In the genomic region with DNA sequence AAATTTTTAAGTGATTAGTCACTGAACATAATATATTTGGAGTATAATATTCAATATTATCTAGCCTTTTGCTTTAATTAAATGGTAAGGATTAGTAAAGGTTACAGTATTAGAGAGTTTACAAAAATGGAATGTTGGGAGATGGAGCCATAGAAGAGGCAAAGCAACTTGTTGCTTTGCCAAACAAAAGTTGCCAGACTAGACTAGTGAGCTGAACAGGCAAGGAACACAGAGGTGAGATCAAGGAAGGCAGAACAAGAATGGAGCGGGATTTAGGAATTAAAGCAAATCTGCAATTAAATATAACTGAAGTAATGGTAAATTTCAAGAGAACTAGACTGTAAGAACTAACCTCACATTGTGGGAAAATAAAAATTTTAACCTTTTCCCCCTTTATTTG, we compare ENCODE assay signal across 10 cellular contexts. TPM values are rescaled to one million over a fixed set of nuclear protein-coding genes. Genes with fewer than 3 reads are reported as not detected.
A peak's percentile ranks its signal among the peaks of the same experiment; 100 is the strongest.
DNase-seq lines count a peak whose midpoint lies in the region; ATAC-seq and TF ChIP-seq lines count a peak whose summit lies in the region.
"Had no signal": no experiment of that assay in that cellular context is flagged by ENCODE, and none has a peak within 500 bp of the region (broad histone marks: within the 10 kb centered on the region; RNA-seq: fewer than 3 reads in every experiment).

No MANE protein-coding gene starts in this region.

- ATAC-seq in Right ventricle myocardium superior (ENCODE audit: poor library complexity) (no peak), upper lobe of right lung (no peak), GM18907 (IDR thresholded peaks at IDR 0.05; ENCODE audit: unreplicated experiment) (no peak), HG03439 (IDR thresholded peaks at IDR 0.05; ENCODE audit: unreplicated experiment) (no peak)
- ATAC-seq in activated CD8-positive, alpha-beta T cell treated with anti-CD3 and anti-CD28 coated beads for 36 hours, result no peak

- DNase-seq in left ventricle myocardium inferior (no peak), Right ventricle myocardium superior (no peak), left kidney (ENCODE audit: low read depth, low spot score) (peak; percentile 9), upper lobe of right lung (no peak), NCI-H146 treated with DMSO at 0.1 percent for 48 hours (lab: John Stamatoyannopoulos, UW; ENCODE audit: unreplicated experiment) (no peak)
- no peak for DNase-seq in activated CD8-positive, alpha-beta T cell treated with anti-CD3 and anti-CD28 coated beads for 36 hours
- DNase-seq: activated CD4-positive, CD25-positive, alpha-beta regulatory T cell; NCI-H2107 had no signal

- CTCF ChIA-PET in activated CD8-positive, alpha-beta T cell treated with anti-CD3 and anti-CD28 coated beads for 36 hours (lab: Charles Lee), result interaction anchor here (0.9 to 1.0 kb wide), 4 partner anchors 34 to 104 kb away, joined by 3 read pairs; no protein-coding TSS in a partner anchor

- H3K4me1 ChIP-seq in left ventricle myocardium inferior (peaks cover 62% of the 10 kb centered on the region), upper lobe of right lung (peaks cover 45% of the 10 kb centered on the region)

- H3K27ac Mint-ChIP-seq in activated CD8-positive, alpha-beta T cell treated with anti-CD3 and anti-CD28 coated beads for 36 hours, result peak overlapping the region; percentile 93

- H3K36me3 ChIP-seq in left ventricle myocardium inferior, result peaks cover 14% of the 10 kb centered on the region
- peaks cover 24% of the 10 kb centered on the region for H3K36me3 ChIP-seq in upper lobe of right lung

- H3K4me3 ChIP-seq in left ventricle myocardium inferior, result peak overlapping the region; percentile 96
- H3K4me3 ChIP-seq in upper lobe of right lung, result peak overlapping the region; percentile 22

- POLR2A ChIA-PET in activated CD8-positive, alpha-beta T cell treated with anti-CD3 and anti-CD28 coated beads for 36 hours (lab: Charles Lee), result interaction anchor here (0.6 to 3.0 kb wide), 9 partner anchors 35 to 189 kb away, joined by 3 to 42 read pairs (median 5); no protein-coding TSS in a partner anchor

- H3K9me3 ChIP-seq in left ventricle myocardium inferior (replicated peaks) (no peaks in the 10 kb centered on the region), upper lobe of right lung (no peaks in the 10 kb centered on the region)

- H3K9me3 Mint-ChIP-seq in activated CD8-positive, alpha-beta T cell treated with anti-CD3 and anti-CD28 coated beads for 36 hours, result peaks cover 2% of the 10 kb centered on the region

- TF ChIP-seq CTCF in left ventricle myocardium inferior (IDR thresholded peaks at IDR 0.05; ENCODE audit: borderline replicate concordance), result no peak
- TF ChIP-seq CTCF in activated CD8-positive, alpha-beta T cell treated with anti-CD3 and anti-CD28 coated beads for 36 hours (IDR thresholded peaks at IDR 0.05), result no peak
- no peak for TF ChIP-seq CTCF in upper lobe of right lung (IDR thresholded peaks at IDR 0.05)

- intact Hi-C loops in left ventricle myocardium inferior (cut with micrococcal nuclease), result no loop called here
- intact Hi-C loops in Right ventricle myocardium superior (cut with DNase I), result no loop called here
- intact Hi-C loops in activated CD8-positive, alpha-beta T cell treated with anti-CD3 and anti-CD28 coated beads for 36 hours (cut with micrococcal nuclease), result loop anchor here (2.0 to 5.0 kb wide), 4 partner anchors 73 to 184 kb away; no protein-coding TSS in a partner anchor
- intact Hi-C loops in upper lobe of right lung (cut with DNase I), result no loop called here

- H3K4me1 Mint-ChIP-seq in activated CD8-positive, alpha-beta T cell treated with anti-CD3 and anti-CD28 coated beads for 36 hours (ENCODE audit: low read depth), result peaks cover 22% of the 10 kb centered on the region

- H3K36me3 Mint-ChIP-seq in activated CD8-positive, alpha-beta T cell treated with anti-CD3 and anti-CD28 coated beads for 36 hours (ENCODE audit: low read depth), result peaks cover 59% of the 10 kb centered on the region

- H3K27me3 ChIP-seq in left ventricle myocardium inferior (ENCODE audit: low read depth) (no peaks in the 10 kb centered on the region), upper lobe of right lung (no peaks in the 10 kb centered on the region)

- peak overlapping the region; percentile 88 for H3K4me3 Mint-ChIP-seq in activated CD8-positive, alpha-beta T cell treated with anti-CD3 and anti-CD28 coated beads for 36 hours

- no peaks in the 10 kb centered on the region for H3K27me3 Mint-ChIP-seq in activated CD8-positive, alpha-beta T cell treated with anti-CD3 and anti-CD28 coated beads for 36 hours

- H3K27ac ChIP-seq in left ventricle myocardium inferior (replicated peaks) (peak overlapping the region; percentile 100), upper lobe of right lung (peak overlapping the region; percentile 42)

RNA-seq across cellular contexts. Expression of gene ARF6, which starts 5.1 kb away (rescaled TPM):
- total RNA-seq in left ventricle myocardium inferior (24.4 TPM), Right ventricle myocardium superior (23.8 TPM), upper lobe of right lung (61.5 TPM)
- 100 to 1,000 TPM; 170 TPM for total RNA-seq in activated CD8-positive, alpha-beta T cell treated with anti-CD3 and anti-CD28 coated beads for 36 hours

RNA-seq across cellular contexts. Expression of gene NEMF, which starts 45.4 kb away (rescaled TPM):
- 52.7 TPM for total RNA-seq in left ventricle myocardium inferior
- 44.5 TPM for total RNA-seq in Right ventricle myocardium superior
- total RNA-seq in activated CD8-positive, alpha-beta T cell treated with anti-CD3 and anti-CD28 coated beads for 36 hours, result 10 to 100 TPM; 62.3 to 63.8 TPM
- 57.4 TPM for total RNA-seq in upper lobe of right lung
